8 cellular contexts compared by ENCODE assay signal in the genomic region with DNA sequence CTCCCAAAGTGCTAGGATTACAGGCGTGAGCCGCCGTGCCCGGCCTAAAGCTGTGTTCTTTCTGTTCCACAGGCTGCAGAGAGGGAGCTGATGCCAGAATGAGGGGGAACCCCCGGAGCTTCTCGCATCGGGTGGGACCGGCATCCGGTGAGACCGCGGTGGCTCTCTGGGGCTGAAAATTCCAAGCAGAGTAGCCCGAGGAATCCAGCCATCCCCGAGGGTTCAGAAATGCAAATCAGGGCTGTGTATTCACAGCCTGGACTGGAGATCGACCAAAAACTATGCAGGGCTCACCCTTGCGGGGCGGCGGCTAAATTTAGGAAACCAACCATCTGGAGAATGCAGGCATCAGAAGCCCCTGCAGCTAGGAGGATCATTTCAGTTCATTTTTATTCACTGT.
DNase-seq lines count a peak whose midpoint lies in the region; FAIRE-seq and TF ChIP-seq lines count a peak whose summit lies in the region.

No MANE protein-coding gene starts in this region.

- DNase-seq in HCEC 1CT (peak; percentile 25), chondrocyte (ENCODE audit: low spot score) (peak; percentile 85), keratinocyte (ENCODE audit: low read depth, low spot score) (no peak), superior temporal gyrus (ENCODE audit: extremely low spot score) (peak; percentile 30), GM19238 (ENCODE audit: insufficient read length, low spot score) (no peak), GM13977 (ENCODE audit: low spot score) (no peak), NCI-H2196 treated with DMSO at 0.1 percent for 48 hours (lab: John Stamatoyannopoulos, UW; ENCODE audit: unreplicated experiment) (no peak)
- no peak for DNase-seq in stimulated activated CD4-positive, alpha-beta T cell treated with anti-CD3 and anti-CD28 coated beads, Interleukin-4, amount 100 ng/mL, for 4 hours

- no peaks in the 10 kb centered on the region for H3K79me2 ChIP-seq in keratinocyte (ENCODE audit: control insufficient read depth, insufficient read depth, low read length)

- no peak overlapping the region for H3K9ac ChIP-seq in keratinocyte (ENCODE audit: control insufficient read depth, extremely low read depth, insufficient read depth, low read length)

- H3K9me3 Mint-ChIP-seq in chondrocyte (ENCODE audit: low read depth): peaks cover 3% of the 10 kb centered on the region

- H3K27ac Mint-ChIP-seq in chondrocyte (ENCODE audit: unreplicated experiment): peak overlapping the region; percentile 99

- no peaks in the 10 kb centered on the region for H3K9me1 ChIP-seq in keratinocyte (ENCODE audit: control insufficient read depth, extremely low read depth, insufficient read depth, low read length)

- peaks cover 27% of the 10 kb centered on the region for H3K4me1 ChIP-seq in keratinocyte (ENCODE audit: control insufficient read depth, extremely low read depth, insufficient read depth, low read length)

- dilution Hi-C loops in keratinocyte (cut with MboI; ENCODE audit: extremely low pct_ligation_motif_present, low sequenced_read_pairs): no loop called here

- H3K4me2 ChIP-seq in keratinocyte (ENCODE audit: control insufficient read depth, extremely low read depth, insufficient read depth, low read depth, low read length): peak overlapping the region; percentile 67

- H3K36me3 ChIP-seq in keratinocyte (ENCODE audit: control insufficient read depth in 2 of 2, extremely low read depth in 1 of 2, insufficient read depth in 2 of 2, low read length in 2 of 2): no peaks in the 10 kb centered on the region

- H3K4me3 ChIP-seq in keratinocyte (ENCODE audit: control insufficient read depth in 2 of 3, extremely low read depth in 1 of 3, insufficient read depth in 2 of 3, low read depth in 1 of 3, low read length in 3 of 3): peak overlapping the region in 1 of 3 experiments; percentile 14

- in situ Hi-C loops in GM13977 (cut with MboI; ENCODE audit: low pct_unique_long_range_greater_than_20kb, low sequenced_read_pairs, unreplicated experiment): loop anchor here (25.0 kb wide), 1 partner anchor 341 kb away; the partner anchor contains the start of gene JSRP1

- H2AFZ ChIP-seq in keratinocyte (ENCODE audit: control insufficient read depth, low read length): peak overlapping the region; percentile 44

- peaks cover 4% of the 10 kb centered on the region for H3K27me3 ChIP-seq in keratinocyte (ENCODE audit: control insufficient read depth, extremely low read depth, insufficient read depth, low read length)

- H3K9me3 ChIP-seq in keratinocyte (ENCODE audit: control insufficient read depth, low read depth, low read length): no peaks in the 10 kb centered on the region

- no peaks in the 10 kb centered on the region for H4K20me1 ChIP-seq in keratinocyte (ENCODE audit: control insufficient read depth, extremely low read depth, insufficient read depth, low read length)

- H3K4me1 Mint-ChIP-seq in chondrocyte (ENCODE audit: low read depth): peaks cover 67% of the 10 kb centered on the region

- H3K4me3 Mint-ChIP-seq in chondrocyte (ENCODE audit: unreplicated experiment): peak overlapping the region; percentile 69

- H3K27me3 Mint-ChIP-seq in chondrocyte (ENCODE audit: low read depth): no peaks in the 10 kb centered on the region

- H3K27ac ChIP-seq in keratinocyte (ENCODE audit: control insufficient read depth, insufficient read depth, low read length): no peak overlapping the region

- peak; percentile 52 for FAIRE-seq in keratinocyte (lab: Jason Lieb, UNC)

- H3K36me3 Mint-ChIP-seq in chondrocyte (ENCODE audit: low read depth): peaks cover 1% of the 10 kb centered on the region

- no peak for TF ChIP-seq CTCF in chondrocyte (IDR thresholded peaks at IDR 0.05)
- TF ChIP-seq CTCF in keratinocyte (optimal IDR thresholded peaks at IDR 0.05 in 1 of 3, IDR thresholded peaks at IDR 0.05 in 1 of 3, conservative IDR thresholded peaks at IDR 0.05 in 1 of 3; ENCODE audit: extremely low read depth in 1 of 3, insufficient read depth in 2 of 3, low read length in 3 of 3): no peak
- TF ChIP-seq CTCF in GM13977 (IDR thresholded peaks at IDR 0.05; ENCODE audit: extremely low read depth, insufficient read depth, missing control alignments): no peak

Comparison
In these comparisons a context has a peak if more than half of its experiments do, and no peak if none do; other contexts are left out.
1. DNase-seq: peak in HCEC 1CT (single experiment), chondrocyte (single experiment) and superior temporal gyrus (single experiment); none in keratinocyte (single experiment), stimulated activated CD4-positive, alpha-beta T cell treated with anti-CD3 and anti-CD28 coated beads, Interleukin-4, amount 100 ng/mL, for 4 hours (0 of 2), GM19238 (single experiment), GM13977 (single experiment) and NCI-H2196 treated with DMSO at 0.1 percent for 48 hours (single experiment).